In genomic region chr14:49892636-49893308, GRCh38 we compare ENCODE assay signal across 8 cellular contexts. TPM values are rescaled to one million over a fixed set of nuclear protein-coding genes. Genes with fewer than 3 reads are reported as not detected.
DNase-seq lines count a peak whose midpoint lies in the region; TF ChIP-seq lines count a peak whose summit lies in the region.

TSS of gene ARF6 (plus strand) at chr14:49893082. CDS start at chr14:49893737, 655 bp downstream.

- peak within 1 kb of the TSS; percentile 93 for H3K27ac ChIP-seq in SK-N-MC
- peak within 1 kb of the TSS; percentile 87 for H3K27ac ChIP-seq in temporal lobe (ENCODE audit: low read depth, low read length)

- H3K4me1 Mint-ChIP-seq in HFFc6 (ENCODE audit: low read depth) = peaks cover 29% of the 10 kb centered on the region

- no peaks in the 10 kb centered on the region for H3K9me3 ChIP-seq in SK-N-MC (ENCODE audit: low read depth, low read length)

- peak; percentile 93 for TF ChIP-seq POLR2A in NB4 (IDR thresholded peaks at IDR 0.05; ENCODE audit: extremely low read depth, insufficient read length)

- peaks cover 40% of the 10 kb centered on the region for H3K36me3 Mint-ChIP-seq in HFFc6 (ENCODE audit: low read depth)

- H3K36me3 ChIP-seq in GM06990 (ENCODE audit: control insufficient read depth, insufficient read depth, low read length) (peaks cover 4% of the 10 kb centered on the region), SK-N-MC (ENCODE audit: insufficient read depth, low read length) (peaks cover 24% of the 10 kb centered on the region)

- DNase-seq in GM06990 (ENCODE audit: extremely low read depth, insufficient read length) (peak; percentile 99), HFFc6 (peak; percentile 97), NB4 (ENCODE audit: low read depth) (peak; percentile 98), SK-N-MC (ENCODE audit: low read depth, low spot score) (no peak), globus pallidus (ENCODE audit: low spot score) (peak; percentile 97), occipital lobe (lab: John Stamatoyannopoulos, UW) (peak; percentile 95)
- peak; percentile 96 for DNase-seq in activated naive CD4-positive, alpha-beta T cell treated with anti-CD3 and anti-CD28 coated beads, Interleukin-2, amount 50 U/mL, for 16 hours

- peak within 1 kb of the TSS; percentile 100 for H3K27ac Mint-ChIP-seq in HFFc6

- peak within 1 kb of the TSS; percentile 95 for H3K4me3 Mint-ChIP-seq in HFFc6

- no peaks in the 10 kb centered on the region for H3K27me3 ChIP-seq in GM06990 (replicated peaks; ENCODE audit: control insufficient read depth, insufficient read depth, low read length)

- peak within 1 kb of the TSS; percentile 98 for H3K9ac ChIP-seq in SK-N-MC (ENCODE audit: insufficient read length)

- peak within 1 kb of the TSS; percentile 98 for H3K4me3 ChIP-seq in GM06990 (replicated peaks; ENCODE audit: low read depth, low read length)
- H3K4me3 ChIP-seq in NB4 (ENCODE audit: low read depth, low read length) = peak within 1 kb of the TSS; percentile 97
- H3K4me3 ChIP-seq in SK-N-MC = peak within 1 kb of the TSS; percentile 96

- H3K27me3 Mint-ChIP-seq in HFFc6 (ENCODE audit: insufficient read depth) = peaks cover 11% of the 10 kb centered on the region

- TF ChIP-seq CTCF in GM06990 (IDR thresholded peaks at IDR 0.05; ENCODE audit: insufficient read depth, low read length, poor library complexity, severe bottlenecking) (no peak), HFFc6 (IDR thresholded peaks at IDR 0.05) (peak; percentile 43), NB4 (IDR thresholded peaks at IDR 0.05; ENCODE audit: low read depth, low read length) (no peak)

- H3K9me3 Mint-ChIP-seq in HFFc6 = no peaks in the 10 kb centered on the region

RNA-seq across cellular contexts. Expression of gene ARF6, which starts in this region (rescaled TPM):
- 100 to 1,000 TPM in 1 of 6 experiments, 10 to 100 TPM in 5; 92.2 to 111 (median 94.7) TPM for total RNA-seq in HFFc6 (2021; fragmentation: NEBNext Ultra II Directional; extraction: Animal tissue kit (Norgen Biotek cat#: 25700))
- total RNA-seq in occipital lobe = 61.3 TPM
- 37.6 TPM for total RNA-seq in temporal lobe
